In the genomic region with DNA sequence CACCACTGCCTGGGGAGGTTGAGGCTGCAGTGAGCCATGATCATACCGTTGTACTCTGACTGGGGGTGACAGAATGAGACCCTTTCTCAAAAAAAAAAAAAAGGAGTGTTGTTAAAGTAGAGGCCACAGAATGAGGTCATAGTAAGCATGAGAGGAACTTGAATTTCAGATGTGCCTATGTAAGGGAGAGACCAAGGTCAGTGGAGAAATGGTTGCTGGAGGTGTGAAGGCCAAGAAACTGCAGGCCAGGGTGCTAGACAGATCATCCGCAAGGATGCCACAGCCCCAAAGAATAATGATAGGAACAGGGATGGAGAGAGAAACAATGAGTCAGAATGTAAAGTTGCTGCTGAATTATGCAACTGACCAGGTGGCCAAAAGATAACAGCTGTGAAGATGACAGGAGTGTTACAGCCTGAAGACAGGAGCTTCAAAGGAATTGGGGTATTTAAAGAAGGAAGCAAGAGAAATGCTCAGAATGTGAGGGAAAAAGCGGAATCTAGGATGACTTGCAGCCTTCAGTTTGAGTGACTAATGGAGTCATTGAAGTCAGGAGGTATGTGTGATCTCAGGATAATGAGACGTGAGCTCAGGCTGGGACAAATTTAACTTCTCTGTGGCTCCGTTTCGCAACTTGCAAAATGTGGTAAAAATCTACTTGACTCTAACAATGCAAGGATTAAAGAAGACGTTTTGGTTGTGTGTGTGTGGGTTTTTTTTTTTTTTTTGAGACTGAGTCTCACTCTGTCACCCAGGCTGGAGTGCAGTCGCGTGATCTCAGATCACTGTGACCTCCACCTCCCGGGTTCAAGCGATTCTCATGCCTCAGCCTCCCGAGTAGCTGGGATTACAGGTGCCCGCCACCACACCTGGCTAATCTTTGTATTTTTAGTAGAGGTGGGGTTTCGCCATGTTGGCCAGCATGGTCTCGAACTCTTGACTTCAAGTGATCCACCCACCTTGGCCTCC, we compare ENCODE assay signal across 11 cellular contexts. TPM values are rescaled to one million over a fixed set of nuclear protein-coding genes. Genes with fewer than 3 reads are reported as not detected.
A peak's percentile ranks its signal among the peaks of the same experiment; 100 is the strongest.
DNase-seq lines count a peak whose midpoint lies in the region; ATAC-seq and TF ChIP-seq lines count a peak whose summit lies in the region.
"Had no signal": no experiment of that assay in that cellular context is flagged by ENCODE, and none has a peak within 500 bp of the region (broad histone marks: within the 10 kb centered on the region; RNA-seq: fewer than 3 reads in every experiment).

No MANE protein-coding gene starts in this region.

- H2AFZ ChIP-seq in GM23248 = no peak overlapping the region

- H3K4me3 ChIP-seq in GM23248 (no peak overlapping the region), fibroblast of mammary gland (ENCODE audit: control insufficient read depth, low read depth, low read length) (no peak overlapping the region), gastrocnemius medialis (no peak overlapping the region), colonic mucosa (no peak overlapping the region)
- H3K4me3 ChIP-seq: upper lobe of left lung had no signal

- peaks cover 16% of the 10 kb centered on the region for H3F3A ChIP-seq in GM23248 (ENCODE audit: insufficient read depth)

- H3K27ac ChIP-seq in GM23248 (peak overlapping the region; percentile 71), gastrocnemius medialis (no peak overlapping the region), colonic mucosa (no peak overlapping the region)

- H3K27me3 ChIP-seq in GM23248 (replicated peaks; ENCODE audit: insufficient read depth) = no peaks in the 10 kb centered on the region
- no peaks in the 10 kb centered on the region for H3K27me3 ChIP-seq in gastrocnemius medialis
- no peaks in the 10 kb centered on the region for H3K27me3 ChIP-seq in colonic mucosa
- H3K27me3 ChIP-seq: upper lobe of left lung had no signal

- no peak for TF ChIP-seq POLR2A in gastrocnemius medialis (IDR thresholded peaks at IDR 0.05)

- no peak for TF ChIP-seq CTCF in fibroblast of mammary gland (conservative IDR thresholded peaks at IDR 0.05; ENCODE audit: control insufficient read depth, insufficient read depth, low read depth, low read length)
- TF ChIP-seq CTCF in gastrocnemius medialis (IDR thresholded peaks at IDR 0.05 in 4 of 5, conservative IDR thresholded peaks at IDR 0.05 in 1 of 5) = no peak
- TF ChIP-seq CTCF in colonic mucosa (IDR thresholded peaks at IDR 0.05) = no peak

- H3K36me3 ChIP-seq in GM23248 (ENCODE audit: low read depth) (no peaks in the 10 kb centered on the region), gastrocnemius medialis (no peaks in the 10 kb centered on the region), colonic mucosa (no peaks in the 10 kb centered on the region)

- DNase-seq in GM23248 (peak; percentile 86), RPMI7951 (ENCODE audit: low read depth) (peak; percentile 62), fibroblast of mammary gland (ENCODE audit: low read depth) (peak; percentile 47), gastrocnemius medialis (no peak), colonic mucosa (no peak)
- DNase-seq in activated naive CD4-positive, alpha-beta T cell treated with anti-CD3 and anti-CD28 coated beads, Interleukin-2, amount 50 U/mL, for 16 hours = no peak
- DNase-seq: activated CD4-positive, alpha-beta T cell treated with anti-CD3 and anti-CD28 coated beads, Interleukin-2, amount 50 U/mL, for 1 hour; NCI-H2029 treated with DMSO at 0.1 percent for 48 hours had no signal

- no peaks in the 10 kb centered on the region for H4K20me1 ChIP-seq in GM23248 (ENCODE audit: insufficient read depth)

- no peaks in the 10 kb centered on the region for H3K79me2 ChIP-seq in GM23248 (ENCODE audit: insufficient read depth)

- no peaks in the 10 kb centered on the region for H3K9me2 ChIP-seq in GM23248 (ENCODE audit: insufficient read depth)

- H3K9me3 ChIP-seq in GM23248 (ENCODE audit: low read depth) (no peaks in the 10 kb centered on the region), gastrocnemius medialis (no peaks in the 10 kb centered on the region), colonic mucosa (no peaks in the 10 kb centered on the region)
- H3K9me3 ChIP-seq: upper lobe of left lung had no signal

- H3K9ac ChIP-seq in GM23248 (peak overlapping the region; percentile 29), colonic mucosa (ENCODE audit: low read depth in 2 of 2, low read length in 2 of 2) (no peak overlapping the region)

- intact Hi-C loops in gastrocnemius medialis (cut with DNase I; ENCODE audit: low total_unique reads) = no loop called here
- intact Hi-C loops in colonic mucosa (cut with DNase I) = no loop called here

- in situ Hi-C loops in GM23248 (cut with MboI) = no loop called here
- in situ Hi-C loops in gastrocnemius medialis (cut with MboI; ENCODE audit: low sequenced_read_pairs in 4 of 4) = loop anchor here in 1 of 4 donors (25.0 kb wide), 1 partner anchor 106 kb away; no protein-coding TSS in a partner anchor

- peaks cover 21% of the 10 kb centered on the region for H3K4me1 ChIP-seq in GM23248 (ENCODE audit: insufficient read depth)
- no peaks in the 10 kb centered on the region for H3K4me1 ChIP-seq in gastrocnemius medialis
- no peaks in the 10 kb centered on the region for H3K4me1 ChIP-seq in colonic mucosa
- H3K4me1 ChIP-seq: upper lobe of left lung had no signal

- ATAC-seq in gastrocnemius medialis (peak; percentile 19 to 60), GM18498 (IDR thresholded peaks at IDR 0.05; ENCODE audit: unreplicated experiment) (no peak)
- ATAC-seq: activated naive CD4-positive, alpha-beta T cell treated with anti-CD3 and anti-CD28 coated beads, Interleukin-2, amount 50 U/mL, for 72 hours had no signal

- WGBS in GM23248 (ENCODE audit: low coverage in 1 of 2, low lambda C conversion rate in 2 of 2, missing lambda C conversion rate in 2 of 2), 2 experiments = 72% methylated on average over 15 of the region's 15 CpGs

- no peak overlapping the region for H3K4me2 ChIP-seq in GM23248 (ENCODE audit: unreplicated experiment)

RNA-seq across cellular contexts. Expression of gene TYW1B, which starts 22.2 kb away (rescaled TPM):
- total RNA-seq in GM23248 (2014; rRNA removed; shearing (Covaris generic)) = 1.6 TPM in 1 of 2 replicates, not detected in the other
- 0.75 and 0.98 TPM in 2 replicates for polyA plus RNA-seq in GM23248 (2016; fragmentation: Nextera tagmentation; extraction: Ambion mirVana)
- 3.1 and 4.7 TPM in 2 replicates for total RNA-seq in RPMI7951 (2014; rRNA removed; shearing (Covaris generic))
- total RNA-seq in gastrocnemius medialis (1 to 10 TPM; 2.5 to 6.0 (median 2.9) TPM), colonic mucosa (1 to 10 TPM; 1.9 to 8.9 TPM)

Comparison
In these comparisons a context has a peak if more than half of its experiments do, and no peak if none do; other contexts are left out.
1. DNase-seq: peak in GM23248 (single experiment), RPMI7951 (single experiment) and fibroblast of mammary gland (single experiment); none in gastrocnemius medialis (0 of 2), activated naive CD4-positive, alpha-beta T cell treated with anti-CD3 and anti-CD28 coated beads, Interleukin-2, amount 50 U/mL, for 16 hours (single experiment) and colonic mucosa (single experiment).